ENCODE assay signal across 10 cellular contexts in genomic region chr1:201466492-201466891, GRCh38. TPM values are rescaled to one million over a fixed set of nuclear protein-coding genes. Genes with fewer than 3 reads are reported as not detected.
DNase-seq lines count a peak whose midpoint lies in the region; ATAC-seq and TF ChIP-seq lines count a peak whose summit lies in the region.
"Had no signal": no experiment of that assay in that cellular context is flagged by ENCODE, and none has a peak within 500 bp of the region (broad histone marks: within the 10 kb centered on the region; RNA-seq: fewer than 3 reads in every experiment).

No MANE protein-coding gene starts in this region.

- peaks cover 30% of the 10 kb centered on the region for H3F3A ChIP-seq in SK-N-SH (replicated peaks; ENCODE audit: insufficient read depth)

- peak overlapping the region in 1 of 2 experiments; percentile 49 for H2BK12ac ChIP-seq in mesenchymal stem cell (ENCODE audit: low read length in 2 of 2)

- whole genome bisulfite sequencing in SK-N-SH (ENCODE audit: low lambda C conversion rate) = 97% methylated on average over 3 of the region's 3 CpGs
- 86% methylated on average over 3 of the region's 3 CpGs for WGBS in mesenchymal stem cell

- peak overlapping the region; percentile 52 to 65 for H3K18ac ChIP-seq in mesenchymal stem cell (ENCODE audit: low read depth in 1 of 2, low read length in 2 of 2)

- CTCF ChIA-PET in SK-N-SH (lab: Yijun Ruan, JAX) = interaction anchor here (0.8 to 7.3 kb wide), 6 partner anchors 11 to 46 kb away, joined by 3 to 63 read pairs (median 18); no protein-coding TSS in a partner anchor

- H4K8ac ChIP-seq in mesenchymal stem cell (ENCODE audit: low read length) = peak overlapping the region; percentile 28

- ATAC-seq in SK-N-SH treated with all-trans-retinoic acid at 6 μM for 48 hours (no peak), GM21367 (IDR thresholded peaks at IDR 0.05; ENCODE audit: unreplicated experiment) (no peak), omental fat pad (ENCODE audit: low FRiP score) (no peak)
- ATAC-seq: Panc1 had no signal

- H3K4me3 ChIP-seq in SK-N-SH (ENCODE audit: low read depth in 2 of 2, low read length in 1 of 2) = peak overlapping the region; percentile 77 to 82
- peak overlapping the region; percentile 86 to 94 for H3K4me3 ChIP-seq in cardiac fibroblast (replicated peaks in 1 of 2; ENCODE audit: low read depth in 2 of 2, low read length in 2 of 2)
- peak overlapping the region; percentile 60 to 99 for H3K4me3 ChIP-seq in mesenchymal stem cell (ENCODE audit: insufficient read depth in 1 of 2, low read depth in 1 of 2, low read length in 2 of 2)
- peak overlapping the region; percentile 94 to 99 for H3K4me3 ChIP-seq in tibial artery

- peak overlapping the region in 1 of 2 experiments; percentile 26 for H3K4ac ChIP-seq in mesenchymal stem cell (ENCODE audit: low read depth in 1 of 2, low read length in 2 of 2)

- H3K27ac ChIP-seq in SK-N-SH (ENCODE audit: low read depth in 2 of 2, low read length in 1 of 2) (peak overlapping the region; percentile 11 to 13; a peak in 1 of 4 replicates), mesenchymal stem cell (ENCODE audit: low read length, poor library complexity, severe bottlenecking) (peak overlapping the region; percentile 3), tibial artery (peak overlapping the region; percentile 96 to 99)

- peaks cover 13 to 21% of the 10 kb centered on the region in 2 experiments for H3K36me3 ChIP-seq in SK-N-SH (replicated peaks in 1 of 2; ENCODE audit: control insufficient read depth in 1 of 2, insufficient read depth in 2 of 2, low read length in 1 of 2)
- H3K36me3 ChIP-seq in mesenchymal stem cell (ENCODE audit: control insufficient read depth in 1 of 2, insufficient read depth in 2 of 2, low read depth in 1 of 2, low read length in 2 of 2) = peaks cover 30 to 32% of the 10 kb centered on the region in 2 experiments
- H3K36me3 ChIP-seq in tibial artery = peaks cover 15 to 19% (median 19%) of the 10 kb centered on the region in 3 donors

- H3K79me2 ChIP-seq in SK-N-SH (ENCODE audit: insufficient read depth) = peaks cover 47% of the 10 kb centered on the region

- H3K23ac ChIP-seq in mesenchymal stem cell (ENCODE audit: low read length in 2 of 2) = no peak overlapping the region

- H2AK5ac ChIP-seq in mesenchymal stem cell (ENCODE audit: low read length, severe bottlenecking) = no peak overlapping the region

- H3K14ac ChIP-seq in mesenchymal stem cell (ENCODE audit: low read length in 2 of 2) = peak overlapping the region in 1 of 2 experiments; percentile 93

- H3K27me3 ChIP-seq in SK-N-SH (ENCODE audit: insufficient read depth) = no peaks in the 10 kb centered on the region
- H3K27me3 ChIP-seq in mesenchymal stem cell (ENCODE audit: control insufficient read depth in 1 of 2, insufficient read depth in 1 of 2, low read length in 2 of 2) = no peaks in the 10 kb centered on the region
- no peaks in the 10 kb centered on the region for H3K27me3 ChIP-seq in tibial artery

- H2BK15ac ChIP-seq in mesenchymal stem cell (ENCODE audit: low read depth, poor library complexity, severe bottlenecking) = peak overlapping the region; percentile 12

- TF ChIP-seq CTCF in SK-N-SH (IDR thresholded peaks at IDR 0.05) (no peak), cardiac fibroblast (IDR thresholded peaks at IDR 0.05; ENCODE audit: low read depth, low read length) (no peak), tibial artery (IDR thresholded peaks at IDR 0.05) (no peak), omental fat pad (IDR thresholded peaks at IDR 0.05) (no peak)

- peak overlapping the region; percentile 97 for H3K4me2 ChIP-seq in SK-N-SH
- peak overlapping the region; percentile 77 for H3K4me2 ChIP-seq in mesenchymal stem cell (ENCODE audit: low read length, poor library complexity, severe bottlenecking)

- no peak overlapping the region for H2BK5ac ChIP-seq in mesenchymal stem cell (ENCODE audit: low read depth, low read length, poor library complexity, severe bottlenecking)

- peaks cover 2% of the 10 kb centered on the region for H3K79me1 ChIP-seq in mesenchymal stem cell (replicated peaks; ENCODE audit: low read length, poor library complexity, severe bottlenecking)

- H3K9me3 ChIP-seq in SK-N-SH = no peaks in the 10 kb centered on the region
- no peaks in the 10 kb centered on the region for H3K9me3 ChIP-seq in mesenchymal stem cell (ENCODE audit: control insufficient read depth, low read length)
- no peaks in the 10 kb centered on the region for H3K9me3 ChIP-seq in tibial artery

- TF ChIP-seq EP300 in SK-N-SH (IDR thresholded peaks at IDR 0.05; ENCODE audit: borderline replicate concordance in 1 of 2, low read depth in 1 of 2, low read length in 1 of 2) = no peak

- no peak for TF ChIP-seq RAD21 in SK-N-SH (IDR thresholded peaks at IDR 0.05; ENCODE audit: low read length)

- intact Hi-C loops in tibial artery (cut with DNase I; ENCODE audit: low total_unique reads) = no loop called here

- H3K4me1 ChIP-seq in SK-N-SH (ENCODE audit: control insufficient read depth in 1 of 2, insufficient read depth in 2 of 2, low read depth in 1 of 2, low read length in 1 of 2) = peaks cover 24 to 31% of the 10 kb centered on the region in 2 experiments; a peak in 3 of 4 replicates
- H3K4me1 ChIP-seq in mesenchymal stem cell (ENCODE audit: control insufficient read depth, insufficient read depth, low read depth, low read length) = peaks cover 40% of the 10 kb centered on the region
- peaks cover 0 to 64% (median 48%) of the 10 kb centered on the region in 4 donors for H3K4me1 ChIP-seq in tibial artery

- DNase-seq in SK-N-SH (no peak), cardiac fibroblast (ENCODE audit: low read depth in 2 of 2) (peak in 1 of 2 donors; percentile 79), mesenchymal stem cell (peak; percentile 39), tibial artery (no peak), omental fat pad (ENCODE audit: low spot score) (no peak), AG08395 (ENCODE audit: low spot score) (no peak)
- DNase-seq: retina had no signal

- POLR2A ChIA-PET in SK-N-SH (lab: Yijun Ruan, JAX) = no interaction called here

- no peaks in the 10 kb centered on the region for H3K9me2 ChIP-seq in SK-N-SH

- H3K9ac ChIP-seq in SK-N-SH = peak overlapping the region; percentile 89; the same call in 1 of the 2 replicates
- peak overlapping the region; percentile 97 for H3K9ac ChIP-seq in mesenchymal stem cell (ENCODE audit: low read length)

- H4K91ac ChIP-seq in mesenchymal stem cell (ENCODE audit: low read length) = no peak overlapping the region

- H2BK120ac ChIP-seq in mesenchymal stem cell (ENCODE audit: low read depth, low read length) = peak overlapping the region; percentile 2

- peaks cover 32% of the 10 kb centered on the region for H4K20me1 ChIP-seq in SK-N-SH (ENCODE audit: insufficient read depth)

- H2AFZ ChIP-seq in SK-N-SH (ENCODE audit: low read depth) (no peak overlapping the region), mesenchymal stem cell (ENCODE audit: low read depth, low read length) (no peak overlapping the region)

TF ChIP-seq in SK-N-SH, 30 proteins besides CTCF, POLR2A, EP300 and RAD21 (continues in another document):
- TF ChIP-seq IRF3 (IDR thresholded peaks at IDR 0.05; ENCODE audit: low read depth, low read length) (no peak), TAF1 (IDR thresholded peaks at IDR 0.05; ENCODE audit: borderline replicate concordance, low read depth, low read length) (no peak)

TF ChIP-seq in SK-N-SH treated with all-trans-retinoic acid at 6 μM for 48 hours, 23 proteins besides CTCF, POLR2A, EP300 and RAD21 (continues in another document):
- TF ChIP-seq SNAI2 (CRISPR knock-in tag; IDR thresholded peaks at IDR 0.05) (no peak), TCF4 (CRISPR knock-in tag; IDR thresholded peaks at IDR 0.05; ENCODE audit: borderline replicate concordance) (no peak), ESRRG (CRISPR knock-in tag; IDR thresholded peaks at IDR 0.05) (no peak), ZFP3 (CRISPR knock-in tag; IDR thresholded peaks at IDR 0.05) (no peak), ZNF70 (CRISPR knock-in tag; IDR thresholded peaks at IDR 0.05) (no peak), ZNF8 (CRISPR knock-in tag; IDR thresholded peaks at IDR 0.05) (no peak), PPARA (CRISPR knock-in tag; IDR thresholded peaks at IDR 0.05; ENCODE audit: borderline replicate concordance) (no peak), POU6F1 (CRISPR knock-in tag; IDR thresholded peaks at IDR 0.05; ENCODE audit: borderline replicate concordance, low read depth) (no peak), ZC3H10 (CRISPR knock-in tag; IDR thresholded peaks at IDR 0.05) (no peak), ZFP30 (CRISPR knock-in tag; IDR thresholded peaks at IDR 0.05) (no peak)

RNA-seq across cellular contexts. Expression of gene PHLDA3, which starts 2.5 kb away (rescaled TPM):
- 105 and 108 TPM in 2 replicates for polyA plus RNA-seq in SK-N-SH (2012; rRNA removed)
- polyA plus RNA-seq in SK-N-SH (2012; cell fraction: cytosol; rRNA removed) = 46.1 and 93.3 TPM in 2 replicates
- 94.2 and 108 TPM in 2 replicates for polyA plus RNA-seq in SK-N-SH (2012; cell fraction: nucleus; rRNA removed)
- polyA plus RNA-seq in mesenchymal stem cell (2013, experiment 1 of 2) = 42.7 TPM
- polyA plus RNA-seq in mesenchymal stem cell (2013, experiment 2 of 2) = 42.7 TPM
- total RNA-seq in omental fat pad = 100 to 1,000 TPM in 3 of 4 donors, 10 to 100 TPM in 1; 95.2 to 392 (median 148) TPM

RNA-seq across cellular contexts. Expression of gene CSRP1, which starts 40.4 kb away (rescaled TPM):
- 317 and 373 TPM in 2 replicates for polyA plus RNA-seq in SK-N-SH (2012; rRNA removed)
- polyA plus RNA-seq in SK-N-SH (2012; cell fraction: cytosol; rRNA removed) = 237 and 288 TPM in 2 replicates
- polyA plus RNA-seq in SK-N-SH (2012; cell fraction: nucleus; rRNA removed) = 358 and 396 TPM in 2 replicates
- polyA plus RNA-seq in mesenchymal stem cell (2013, experiment 1 of 2) = 86.6 TPM
- 85.7 TPM for polyA plus RNA-seq in mesenchymal stem cell (2013, experiment 2 of 2)
- 100 to 1,000 TPM; 258 to 670 (median 416) TPM for total RNA-seq in omental fat pad

RNA-seq across cellular contexts. Expression of gene TNNI1, which starts 45.0 kb away (rescaled TPM):
- 0.11 TPM in 1 of 2 replicates, not detected in the other for polyA plus RNA-seq in SK-N-SH (2012; rRNA removed)
- 0.03 and 0.25 TPM in 2 replicates for polyA plus RNA-seq in SK-N-SH (2012; cell fraction: cytosol; rRNA removed)
- polyA plus RNA-seq in SK-N-SH (2012; cell fraction: nucleus; rRNA removed) = 0.15 and 0.17 TPM in 2 replicates
- polyA plus RNA-seq in mesenchymal stem cell (2013, experiment 1 of 2) = not detected
- not detected for polyA plus RNA-seq in mesenchymal stem cell (2013, experiment 2 of 2)
- under 1 TPM in 1 of 4 donors, not detected in 3; 0.09 TPM for total RNA-seq in omental fat pad

Comparison
In these comparisons a context has a peak if more than half of its experiments do, and no peak if none do; other contexts are left out.
1. H3K27ac ChIP-seq: peak in every context shown above with its lines; median percentile 98 in tibial artery; 12 in SK-N-SH; 3 in mesenchymal stem cell.